ENCODE assay signal across 17 cellular contexts in genomic region chr14:32012571-32012970, GRCh38.
"Had no signal": no experiment of that assay in that cellular context is flagged by ENCODE, and none has a peak within 500 bp of the region (broad histone marks: within the 10 kb centered on the region; RNA-seq: fewer than 3 reads in every experiment).

No MANE protein-coding gene starts in this region.

- H3K27ac Mint-ChIP-seq: nephron progenitor cell had no signal

- H3K36me3 Mint-ChIP-seq: naive B cell had no signal

- H3K4me3 ChIP-seq: colonic mucosa, hepatocyte, lung, sigmoid colon, skin epidermis, tibial artery, upper lobe of left lung had no signal

- H3K4me1 ChIP-seq: colonic mucosa, sigmoid colon, upper lobe of left lung had no signal

- H3K27ac ChIP-seq: colonic mucosa, hepatocyte, neutrophil, sigmoid colon, skin epidermis, tibial artery, upper lobe of left lung had no signal

- H3K9me3 Mint-ChIP-seq: naive B cell, nephron progenitor cell had no signal

- H3K36me3 ChIP-seq: colonic mucosa, neutrophil, sigmoid colon, tibial artery, upper lobe of left lung had no signal

- H3K4me2 ChIP-seq: hepatocyte had no signal

- H3K27me3 ChIP-seq: colonic mucosa, hepatocyte, neutrophil, sigmoid colon, tibial artery, upper lobe of left lung had no signal

- DNase-seq: colonic mucosa; foreskin melanocyte; head of caudate nucleus; left colon; left ventricle myocardium superior; naive B cell; nephron progenitor cell; sigmoid colon; stimulated activated CD4-positive, alpha-beta T cell treated with anti-CD3 and anti-CD28 coated beads, Interleukin-2, amount 100 ng/mL, for 24 hours; stimulated activated CD4-positive, alpha-beta T cell treated with anti-CD3 and anti-CD28 coated beads, Interleukin-4, amount 100 ng/mL, for 4 hours; stimulated activated naive CD4-positive, alpha-beta T cell treated with Interleukin-2 at 50 U/mL for 16 hours; tibial artery; upper lobe of left lung had no signal

- H3K9me3 ChIP-seq: colonic mucosa, neutrophil, sigmoid colon, tibial artery, upper lobe of left lung had no signal

- ATAC-seq: left colon, left ventricle myocardium superior had no signal

- H3K4me3 Mint-ChIP-seq: naive B cell, nephron progenitor cell had no signal
